15 cellular contexts compared by ENCODE assay signal in genomic region chr3:61081554-61081953, GRCh38.
DNase-seq lines count a peak whose midpoint lies in the region; ATAC-seq and TF ChIP-seq lines count a peak whose summit lies in the region.
"Had no signal": no experiment of that assay in that cellular context is flagged by ENCODE, and none has a peak within 500 bp of the region (broad histone marks: within the 10 kb centered on the region; RNA-seq: fewer than 3 reads in every experiment).

No MANE protein-coding gene starts in this region.

- TF ChIP-seq CTCF in MCF 10A (IDR thresholded peaks at IDR 0.05; ENCODE audit: unreplicated experiment) (no peak), breast epithelium (IDR thresholded peaks at IDR 0.05) (no peak), endodermal cell (conservative IDR thresholded peaks at IDR 0.05) (no peak), progenitor cell of endocrine pancreas (IDR thresholded peaks at IDR 0.05; ENCODE audit: unreplicated experiment) (no peak)

- no peak for ATAC-seq in GM18909 (IDR thresholded peaks at IDR 0.05; ENCODE audit: poor library complexity, unreplicated experiment)
- no peak for ATAC-seq in HG02870 (IDR thresholded peaks at IDR 0.05; ENCODE audit: unreplicated experiment)
- ATAC-seq: CD8-positive, alpha-beta T cell had no signal

- BruUV-seq in MCF 10A (replicated peaks; lab: Mats Ljungman, UMichigan): no TSS peak

- H3K9me3 ChIP-seq in breast epithelium (no peaks in the 10 kb centered on the region), endodermal cell (ENCODE audit: control insufficient read depth, low read length) (no peaks in the 10 kb centered on the region)

- peak overlapping the region; percentile 25 for H3K27ac Mint-ChIP-seq in MCF 10A (ENCODE audit: low read depth, unreplicated experiment)
- no peak overlapping the region for H3K27ac Mint-ChIP-seq in endodermal cell
- H3K27ac Mint-ChIP-seq in progenitor cell of endocrine pancreas: peak overlapping the region; percentile 11
- H3K27ac Mint-ChIP-seq: CD14-positive monocyte; CD8-positive, alpha-beta T cell had no signal

- CTCF ChIA-PET in MCF 10A (lab: Yijun Ruan, JAX): interaction anchor here (0.6 to 1.2 kb wide), 2 partner anchors 30 to 1195 kb away, joined by 3 read pairs; no protein-coding TSS in a partner anchor

- H3K27ac ChIP-seq in breast epithelium (no peak overlapping the region), endodermal cell (ENCODE audit: low read depth, low read length) (peak overlapping the region; percentile 88)
- H3K27ac ChIP-seq: 22Rv1 had no signal

- H3K27me3 Mint-ChIP-seq in MCF 10A (ENCODE audit: insufficient read depth, unreplicated experiment): no peaks in the 10 kb centered on the region
- H3K27me3 Mint-ChIP-seq in endodermal cell (ENCODE audit: insufficient read depth): no peaks in the 10 kb centered on the region
- H3K27me3 Mint-ChIP-seq in progenitor cell of endocrine pancreas: no peaks in the 10 kb centered on the region

- H3K27me3 ChIP-seq in breast epithelium: no peaks in the 10 kb centered on the region
- no peaks in the 10 kb centered on the region for H3K27me3 ChIP-seq in endodermal cell (ENCODE audit: control insufficient read depth, insufficient read depth, low read length, poor library complexity, severe bottlenecking)

- H3K36me3 ChIP-seq in breast epithelium: no peaks in the 10 kb centered on the region
- no peaks in the 10 kb centered on the region for H3K36me3 ChIP-seq in endodermal cell (ENCODE audit: control insufficient read depth, insufficient read depth, low read length)

- DNase-seq in MCF 10A (ENCODE audit: unreplicated experiment): no peak
- no peak for DNase-seq in breast epithelium (ENCODE audit: low spot score in 2 of 2)
- DNase-seq in SK-N-DZ (ENCODE audit: low spot score): peak; percentile 8
- no peak for DNase-seq in endodermal cell
- no peak for DNase-seq in progenitor cell of endocrine pancreas (ENCODE audit: low spot score, unreplicated experiment)
- no peak for DNase-seq in activated CD4-positive, alpha-beta T cell treated with anti-CD3 and anti-CD28 coated beads, Interleukin-2, amount 50 U/mL, for 4 hours
- DNase-seq: CD8-positive, alpha-beta T cell; COR-L47; DMS153; DMS79 treated with DMSO at 0.1 percent for 48 hours; EL had no signal

- no peak overlapping the region for H3K9ac ChIP-seq in endodermal cell (ENCODE audit: extremely low read depth, low read length, poor library complexity, severe bottlenecking)

- H3K9me3 Mint-ChIP-seq in MCF 10A (ENCODE audit: unreplicated experiment) (peaks cover 10% of the 10 kb centered on the region), endodermal cell (no peaks in the 10 kb centered on the region), progenitor cell of endocrine pancreas (ENCODE audit: low read depth) (peaks cover 7% of the 10 kb centered on the region)

- POLR2A ChIA-PET in MCF 10A (lab: Yijun Ruan, JAX): no interaction called here

- H3K36me3 Mint-ChIP-seq in MCF 10A (ENCODE audit: insufficient read depth, unreplicated experiment) (peaks cover 6% of the 10 kb centered on the region), endodermal cell (ENCODE audit: low read depth) (no peaks in the 10 kb centered on the region), progenitor cell of endocrine pancreas (ENCODE audit: insufficient read depth) (no peaks in the 10 kb centered on the region)
- H3K36me3 Mint-ChIP-seq: CD14-positive monocyte; CD8-positive, alpha-beta T cell had no signal

- peaks cover 12% of the 10 kb centered on the region for H3K4me1 Mint-ChIP-seq in MCF 10A (ENCODE audit: insufficient read depth, unreplicated experiment)
- peaks cover 18% of the 10 kb centered on the region for H3K4me1 Mint-ChIP-seq in endodermal cell
- peaks cover 1% of the 10 kb centered on the region for H3K4me1 Mint-ChIP-seq in progenitor cell of endocrine pancreas (ENCODE audit: low read depth)
- H3K4me1 Mint-ChIP-seq: CD14-positive monocyte had no signal

- intact Hi-C loops in MCF 10A (cut with micrococcal nuclease): no loop called here
- intact Hi-C loops in breast epithelium (cut with DNase I; ENCODE audit: low total_unique reads): no loop called here

- H3K4me3 ChIP-seq in breast epithelium (no peak overlapping the region), endodermal cell (ENCODE audit: low read length) (no peak overlapping the region)

- no peak for TF ChIP-seq POLR2A in breast epithelium (IDR thresholded peaks at IDR 0.05)

- 90 to 94% methylated on average over 1 to 3 of the region's 3 CpGs for WGBS in endodermal cell (ENCODE audit: insufficient coverage in 1 of 2, insufficient read length in 1 of 2), 2 experiments

- H3K4me3 Mint-ChIP-seq in MCF 10A (ENCODE audit: unreplicated experiment) (no peak overlapping the region), endodermal cell (no peak overlapping the region), progenitor cell of endocrine pancreas (ENCODE audit: low read depth) (no peak overlapping the region)
- H3K4me3 Mint-ChIP-seq: CD14-positive monocyte; CD8-positive, alpha-beta T cell had no signal

- no peaks in the 10 kb centered on the region for H3K4me1 ChIP-seq in breast epithelium
- H3K4me1 ChIP-seq in endodermal cell (ENCODE audit: control insufficient read depth, insufficient read depth, low read length): peaks cover 4% of the 10 kb centered on the region
